ENCODE assay signal across 9 cellular contexts in genomic region chr16:48117217-48118105, GRCh38. TPM values are rescaled to one million over a fixed set of nuclear protein-coding genes. Genes with fewer than 3 reads are reported as not detected.
DNase-seq lines count a peak whose midpoint lies in the region; ATAC-seq and TF ChIP-seq lines count a peak whose summit lies in the region.
"Had no signal": no experiment of that assay in that cellular context is flagged by ENCODE, and none has a peak within 500 bp of the region (broad histone marks: within the 10 kb centered on the region; RNA-seq: fewer than 3 reads in every experiment).

No MANE protein-coding gene starts in this region.

- POLR2A ChIA-PET in activated naive CD8-positive, alpha-beta T cell treated with anti-CD3 and anti-CD28 coated beads, Interleukin-2, amount 10 ng/mL, durations not matched to agents 7 days and 5 days (lab: Charles Lee) = no interaction called here

- H3K4me1 Mint-ChIP-seq in activated naive CD8-positive, alpha-beta T cell treated with anti-CD3 and anti-CD28 coated beads, Interleukin-2, amount 10 ng/mL, durations not matched to agents 7 days and 5 days = no peaks in the 10 kb centered on the region

- H3K4me3 Mint-ChIP-seq in activated naive CD8-positive, alpha-beta T cell treated with anti-CD3 and anti-CD28 coated beads, Interleukin-2, amount 10 ng/mL, durations not matched to agents 7 days and 5 days = no peak overlapping the region
- H3K4me3 Mint-ChIP-seq: IgD-negative memory B cell had no signal

- no peaks in the 10 kb centered on the region for H3K9me3 ChIP-seq in BE2C

- H3K27me3 Mint-ChIP-seq in activated naive CD8-positive, alpha-beta T cell treated with anti-CD3 and anti-CD28 coated beads, Interleukin-2, amount 10 ng/mL, durations not matched to agents 7 days and 5 days = peaks cover 2% of the 10 kb centered on the region
- H3K27me3 Mint-ChIP-seq: IgD-negative memory B cell had no signal

- DNase-seq in BE2C (peak; percentile 82), HPDE6-E6E7 (ENCODE audit: extremely low spot score) (peak; percentile 40), SKM-1 treated with dmso at 0.1 percent for 144 hours (lab: John Stamatoyannopoulos, UW; ENCODE audit: unreplicated experiment) (peak; percentile 53), iris pigment epithelial cell (ENCODE audit: low read depth) (peak; percentile 49), putamen (ENCODE audit: low spot score) (no peak)
- peak; percentile 64 for DNase-seq in activated naive CD8-positive, alpha-beta T cell treated with anti-CD3 and anti-CD28 coated beads, Interleukin-2, amount 10 ng/mL, durations not matched to agents 7 days and 5 days
- DNase-seq in stimulated activated CD4-positive, alpha-beta T cell treated with anti-CD3 and anti-CD28 coated beads, TNF-alpha, amount 100 ng/mL, for 4 hours (ENCODE audit: low read depth in 3 of 3) = peak in 2 of 3 experiments; percentile 5 to 19

- H3K36me3 Mint-ChIP-seq in activated naive CD8-positive, alpha-beta T cell treated with anti-CD3 and anti-CD28 coated beads, Interleukin-2, amount 10 ng/mL, durations not matched to agents 7 days and 5 days = no peaks in the 10 kb centered on the region
- H3K36me3 Mint-ChIP-seq: IgD-negative memory B cell had no signal

- TF ChIP-seq CTCF in BE2C (IDR thresholded peaks at IDR 0.05; ENCODE audit: low read depth, low read length) = peak; percentile 79

- no peak overlapping the region for H3K4me3 ChIP-seq in BE2C (ENCODE audit: low read depth, low read length)

- H3K36me3 ChIP-seq in BE2C = no peaks in the 10 kb centered on the region

- H3K9me3 Mint-ChIP-seq in activated naive CD8-positive, alpha-beta T cell treated with anti-CD3 and anti-CD28 coated beads, Interleukin-2, amount 10 ng/mL, durations not matched to agents 7 days and 5 days = no peaks in the 10 kb centered on the region

- ATAC-seq in GM18861 (IDR thresholded peaks at IDR 0.05; ENCODE audit: unreplicated experiment) = peak; percentile 80
- peak; percentile 56 for ATAC-seq in activated naive CD8-positive, alpha-beta T cell treated with anti-CD3 and anti-CD28 coated beads, Interleukin-2, amount 10 ng/mL, durations not matched to agents 7 days and 5 days (ENCODE audit: low read depth)

- H3K4me1 ChIP-seq in BE2C = no peaks in the 10 kb centered on the region

- H3K27ac Mint-ChIP-seq in activated naive CD8-positive, alpha-beta T cell treated with anti-CD3 and anti-CD28 coated beads, Interleukin-2, amount 10 ng/mL, durations not matched to agents 7 days and 5 days = no peak overlapping the region
- H3K27ac Mint-ChIP-seq: IgD-negative memory B cell had no signal

- H3K27me3 ChIP-seq in BE2C = no peaks in the 10 kb centered on the region

RNA-seq across cellular contexts. Expression of gene ABCC12, which starts 38.3 kb away (rescaled TPM):
- polyA plus RNA-seq in BE2C (2012; ENCODE audit: insufficient read depth, insufficient read length, low read depth) = not detected
- total RNA-seq in activated naive CD8-positive, alpha-beta T cell treated with anti-CD3 and anti-CD28 coated beads, Interleukin-2, amount 10 ng/mL, durations not matched to agents 7 days and 5 days = not detected
- polyA plus RNA-seq: IgD-negative memory B cell had no signal
